In genomic region chr15:36645106-36645505, GRCh38 we compare ENCODE assay signal across 18 cellular contexts.
DNase-seq lines count a peak whose midpoint lies in the region; ATAC-seq and TF ChIP-seq lines count a peak whose summit lies in the region.
"Had no signal": no experiment of that assay in that cellular context is flagged by ENCODE, and none has a peak within 500 bp of the region (broad histone marks: within the 10 kb centered on the region; RNA-seq: fewer than 3 reads in every experiment).

No MANE protein-coding gene starts in this region.

- no peak overlapping the region for H3K9ac ChIP-seq in OCI-LY1 (ENCODE audit: low read length)

- no peaks in the 10 kb centered on the region for H3K9me2 ChIP-seq in OCI-LY1 (ENCODE audit: low read depth, low read length)

- no peaks in the 10 kb centered on the region for H3F3A ChIP-seq in OCI-LY1 (ENCODE audit: insufficient read depth, low read length)

- ATAC-seq in HG03469 (IDR thresholded peaks at IDR 0.05; ENCODE audit: unreplicated experiment), result no peak
- ATAC-seq: activated CD4-positive, CD25-positive, alpha-beta regulatory T cell treated with anti-CD3 and anti-CD28 coated beads, Interleukin-2, amount 50 U/mL, for 24 hours; esophagus mucosa; T-cell had no signal

- H3K79me2 ChIP-seq in OCI-LY1 (ENCODE audit: insufficient read depth, low read length), result no peaks in the 10 kb centered on the region

- DNase-seq in NCI-H82 (lab: John Stamatoyannopoulos, UW) (peak; percentile 13), NCI-H82 treated with DMSO at 0.1 percent for 48 hours (lab: John Stamatoyannopoulos, UW; ENCODE audit: unreplicated experiment) (no peak), esophagus muscularis mucosa (ENCODE audit: extremely low spot score) (no peak), retinal pigment epithelial cell (ENCODE audit: low read depth) (no peak), GOT3 (lab: John Stamatoyannopoulos, UW) (no peak), NCI-H748 (lab: John Stamatoyannopoulos, UW; ENCODE audit: unreplicated experiment) (no peak)
- DNase-seq: activated naive CD8-positive, alpha-beta T cell treated with anti-CD3 and anti-CD28 coated beads, Interleukin-2, amount 10 ng/mL, durations not matched to agents 7 days and 5 days; DMS 273 treated with DMSO at 0.1 percent for 48 hours; mesendoderm; NCI-H226; nucleus accumbens; PC-9; spleen; T-cell had no signal

- no peak for TF ChIP-seq EP300 in esophagus muscularis mucosa (IDR thresholded peaks at IDR 0.05)

- H3K4me1 ChIP-seq in OCI-LY1 (ENCODE audit: insufficient read depth, low read length, severe bottlenecking) (no peaks in the 10 kb centered on the region), esophagus muscularis mucosa (peaks cover 3 to 21% (median 13%) of the 10 kb centered on the region in 4 donors)
- H3K4me1 ChIP-seq: spleen had no signal

- intact Hi-C loops in esophagus muscularis mucosa (cut with DNase I), result no loop called here

- peak; percentile 21 for TF ChIP-seq CTCF in OCI-LY1 (IDR thresholded peaks at IDR 0.05; ENCODE audit: low read length)
- peak; percentile 27 to 42 (median 31) for TF ChIP-seq CTCF in esophagus muscularis mucosa (IDR thresholded peaks at IDR 0.05)
- TF ChIP-seq CTCF in retinal pigment epithelial cell (conservative IDR thresholded peaks at IDR 0.05; ENCODE audit: low read depth, low read length), result peak; percentile 40

- no peaks in the 10 kb centered on the region for H4K20me1 ChIP-seq in OCI-LY1 (ENCODE audit: insufficient read depth, low read length)

- WGBS in esophagus muscularis mucosa, result 73% methylated on average over 1 of the region's 1 CpG

- no peak overlapping the region for H3K4me2 ChIP-seq in OCI-LY1 (ENCODE audit: low read length)
- H3K4me2 ChIP-seq: PC-9 had no signal

- no peak overlapping the region for H2AFZ ChIP-seq in OCI-LY1 (ENCODE audit: low read length)
- H2AFZ ChIP-seq: PC-9 had no signal

- peaks cover 4% of the 10 kb centered on the region; the same call in 1 of the 2 replicates for H3K36me3 ChIP-seq in OCI-LY1 (ENCODE audit: insufficient read depth, low read length)
- no peaks in the 10 kb centered on the region for H3K36me3 ChIP-seq in esophagus muscularis mucosa

- H3K4me3 ChIP-seq in OCI-LY1 (ENCODE audit: low read depth, low read length, poor library complexity, severe bottlenecking) (no peak overlapping the region), esophagus muscularis mucosa (no peak overlapping the region), retinal pigment epithelial cell (ENCODE audit: low read length) (no peak overlapping the region)
- H3K4me3 ChIP-seq: PC-9, spleen had no signal

- H3K27ac ChIP-seq in OCI-LY1 (ENCODE audit: low read depth, low read length, poor library complexity, severe bottlenecking) (no peak overlapping the region), esophagus muscularis mucosa (replicated peaks in 1 of 4) (no peak overlapping the region)
- H3K27ac ChIP-seq: PC-9, spleen had no signal

- no peak for TF ChIP-seq POLR2A in esophagus muscularis mucosa (IDR thresholded peaks at IDR 0.05; ENCODE audit: low read depth)

- H3K27me3 ChIP-seq in OCI-LY1 (ENCODE audit: insufficient read depth, low read length) (no peaks in the 10 kb centered on the region), esophagus muscularis mucosa (no peaks in the 10 kb centered on the region)
- H3K27me3 ChIP-seq: spleen had no signal

- H3K9me3 ChIP-seq in OCI-LY1 (ENCODE audit: low read length) (no peaks in the 10 kb centered on the region), esophagus muscularis mucosa (no peaks in the 10 kb centered on the region)
- H3K9me3 ChIP-seq: spleen had no signal
